In the genomic region with DNA sequence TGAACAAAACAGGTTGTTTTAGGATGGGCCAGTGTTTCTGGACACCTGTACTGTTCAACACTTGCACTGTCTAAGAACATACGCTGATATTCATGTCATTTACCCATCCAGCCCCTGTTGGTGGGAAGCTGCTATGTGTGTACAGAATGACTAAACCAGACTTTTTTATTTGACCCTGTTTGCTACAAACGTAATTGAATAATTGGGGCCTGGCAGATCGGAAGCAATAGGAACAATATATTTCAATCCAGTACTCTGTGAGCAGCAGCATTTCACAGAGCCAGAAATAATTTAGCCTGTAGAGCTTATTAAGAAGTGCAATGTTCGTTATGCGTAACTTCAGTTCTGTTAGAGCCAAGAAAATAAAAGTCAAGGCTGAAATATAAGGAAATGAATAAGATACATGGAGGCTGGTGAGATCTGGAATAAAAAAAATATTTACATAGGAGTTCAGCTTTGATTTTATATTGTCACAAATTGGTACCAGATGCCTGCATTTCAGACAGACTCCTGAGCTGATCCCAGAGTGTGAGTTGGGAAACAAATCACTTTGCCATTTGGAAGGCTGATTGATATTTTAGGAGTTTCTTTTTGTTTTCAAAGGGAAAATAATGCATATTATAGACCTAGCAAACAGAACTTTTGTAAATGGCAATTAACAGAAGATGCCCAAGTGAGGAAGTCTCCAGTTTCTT, we compare ENCODE assay signal across 18 cellular contexts. TPM values are rescaled to one million over a fixed set of nuclear protein-coding genes. Genes with fewer than 3 reads are reported as not detected.
DNase-seq lines count a peak whose midpoint lies in the region; ATAC-seq, FAIRE-seq and TF ChIP-seq lines count a peak whose summit lies in the region.
"Had no signal": no experiment of that assay in that cellular context is flagged by ENCODE, and none has a peak within 500 bp of the region (broad histone marks: within the 10 kb centered on the region; RNA-seq: fewer than 3 reads in every experiment).

No MANE protein-coding gene starts in this region.

- BruUV-seq in A673 (replicated peaks; lab: Mats Ljungman, UMichigan) = no TSS peak

- H3K36me3 ChIP-seq in A673 (ENCODE audit: insufficient read depth, low read length, poor library complexity, severe bottlenecking) = no peaks in the 10 kb centered on the region
- H3K36me3 ChIP-seq in HUES48 (ENCODE audit: control insufficient read depth, insufficient read depth, low read length) = no peaks in the 10 kb centered on the region
- no peaks in the 10 kb centered on the region for H3K36me3 ChIP-seq in astrocyte (ENCODE audit: insufficient read depth, low read length)
- H3K36me3 ChIP-seq in psoas muscle (ENCODE audit: insufficient read depth in 1 of 2, low read depth in 1 of 2) = no peaks in the 10 kb centered on the region
- H3K36me3 ChIP-seq in body of pancreas (replicated peaks in 1 of 2; ENCODE audit: insufficient read depth in 1 of 2, low read depth in 2 of 2) = no peaks in the 10 kb centered on the region
- H3K36me3 ChIP-seq: uterus had no signal

- 82 to 87% (median 85%) methylated on average over 5 of the region's 5 CpGs for WGBS in psoas muscle, 3 donors
- WGBS in body of pancreas, 2 donors = 76 to 87% methylated on average over 5 of the region's 5 CpGs

- TF ChIP-seq CTCF in A673 (conservative IDR thresholded peaks at IDR 0.05; ENCODE audit: low read depth, low read length) (no peak), astrocyte (IDR thresholded peaks at IDR 0.05; ENCODE audit: insufficient read depth, low read depth, low read length) (no peak), nephron (IDR thresholded peaks at IDR 0.05; ENCODE audit: unreplicated experiment in 3 of 3) (no peak), psoas muscle (IDR thresholded peaks at IDR 0.05) (no peak), body of pancreas (IDR thresholded peaks at IDR 0.05) (no peak)

- no peak for TF ChIP-seq POLR2A in body of pancreas (IDR thresholded peaks at IDR 0.05)

- no peak overlapping the region for H3K4me3 ChIP-seq in A673 (ENCODE audit: low read depth, low read length, poor library complexity, severe bottlenecking)
- no peak overlapping the region for H3K4me3 ChIP-seq in HUES48 (ENCODE audit: low read depth, low read length)
- H3K4me3 ChIP-seq in astrocyte (ENCODE audit: insufficient read depth, low read depth, low read length) = no peak overlapping the region
- no peak overlapping the region for H3K4me3 ChIP-seq in psoas muscle
- no peak overlapping the region for H3K4me3 ChIP-seq in body of pancreas
- H3K4me3 ChIP-seq: coronary artery, uterus had no signal

- ATAC-seq in psoas muscle = no peak
- no peak for ATAC-seq in body of pancreas
- ATAC-seq: activated CD8-positive, alpha-beta memory T cell treated with anti-CD3 and anti-CD28 coated beads, Interleukin-2, amount 10 ng/mL, durations not matched to agents 7 days and 5 days; T-cell had no signal

- H3K27me3 Mint-ChIP-seq in astrocyte (ENCODE audit: low read depth, unreplicated experiment) = no peaks in the 10 kb centered on the region
- H3K27me3 Mint-ChIP-seq in nephron (ENCODE audit: low read depth) = no peaks in the 10 kb centered on the region
- H3K27me3 Mint-ChIP-seq: activated naive CD8-positive, alpha-beta T cell; CD4-positive, alpha-beta T cell had no signal

- CTCF ChIA-PET in A673 (lab: Charles Lee) = interaction anchor here (0.6 kb wide), 1 partner anchor 532 kb away, joined by 7 read pairs; no protein-coding TSS in a partner anchor

- peaks cover 51% of the 10 kb centered on the region for H3K79me2 ChIP-seq in astrocyte (ENCODE audit: insufficient read depth, low read length)

- H3K4me1 ChIP-seq in A673 (ENCODE audit: insufficient read depth, low read length, poor library complexity, severe bottlenecking) (peaks cover 5% of the 10 kb centered on the region), HUES48 (ENCODE audit: control insufficient read depth, insufficient read depth, low read length) (peaks cover 16% of the 10 kb centered on the region), astrocyte (ENCODE audit: insufficient read depth, low read length) (peaks cover 4% of the 10 kb centered on the region), psoas muscle (no peaks in the 10 kb centered on the region), body of pancreas (peaks cover 8% of the 10 kb centered on the region)
- H3K4me1 ChIP-seq: uterus had no signal

- H3K4me2 ChIP-seq in astrocyte (ENCODE audit: low read length) = peak overlapping the region; percentile 25

- H3K9me3 Mint-ChIP-seq in astrocyte (ENCODE audit: unreplicated experiment) = peaks cover 2% of the 10 kb centered on the region
- H3K9me3 Mint-ChIP-seq in nephron = no peaks in the 10 kb centered on the region
- H3K9me3 Mint-ChIP-seq: activated CD4-positive, alpha-beta T cell treated with anti-CD3 and anti-CD28 coated beads, Interleukin-2, amount 10 ng/mL, durations not matched to agents 24 days and 14 days; CD4-positive, alpha-beta T cell; T-cell had no signal

- no peak overlapping the region for H3K27ac ChIP-seq in A673 (ENCODE audit: low read depth, low read length, poor library complexity, severe bottlenecking)
- H3K27ac ChIP-seq in HUES48 (ENCODE audit: low read depth, low read length) = peak overlapping the region; percentile 54
- H3K27ac ChIP-seq in astrocyte (ENCODE audit: low read depth, low read length) = no peak overlapping the region
- H3K27ac ChIP-seq in psoas muscle = no peak overlapping the region
- H3K27ac ChIP-seq in body of pancreas = no peak overlapping the region
- H3K27ac ChIP-seq: coronary artery, uterus had no signal

- POLR2A ChIA-PET in A673 (lab: Charles Lee; ENCODE audit: low non-redundant PET) = no interaction called here

- FAIRE-seq in astrocyte (lab: Jason Lieb, UNC) = no peak

- H3K4me3 Mint-ChIP-seq in astrocyte (ENCODE audit: unreplicated experiment) = no peak overlapping the region
- H3K4me3 Mint-ChIP-seq in nephron = no peak overlapping the region
- H3K4me3 Mint-ChIP-seq: activated CD4-positive, alpha-beta T cell treated with anti-CD3 and anti-CD28 coated beads, Interleukin-2, amount 10 ng/mL, durations not matched to agents 24 days and 14 days; activated CD8-positive, alpha-beta memory T cell treated with anti-CD3 and anti-CD28 coated beads, Interleukin-2, amount 10 ng/mL, durations not matched to agents 7 days and 5 days; activated naive CD8-positive, alpha-beta T cell; CD4-positive, alpha-beta T cell; T-cell had no signal

- peaks cover 32% of the 10 kb centered on the region for H4K20me1 ChIP-seq in astrocyte (ENCODE audit: insufficient read depth, low read length)

- H3K9ac ChIP-seq in HUES48 (ENCODE audit: low read depth, low read length) = no peak overlapping the region
- no peak overlapping the region for H3K9ac ChIP-seq in astrocyte (ENCODE audit: low read length)

- H3K4me1 Mint-ChIP-seq in astrocyte (ENCODE audit: low read depth, unreplicated experiment) = peaks cover 6% of the 10 kb centered on the region
- H3K4me1 Mint-ChIP-seq in nephron = peaks cover 33% of the 10 kb centered on the region
- H3K4me1 Mint-ChIP-seq: activated CD4-positive, alpha-beta T cell treated with anti-CD3 and anti-CD28 coated beads, Interleukin-2, amount 10 ng/mL, durations not matched to agents 24 days and 14 days; activated CD8-positive, alpha-beta memory T cell treated with anti-CD3 and anti-CD28 coated beads, Interleukin-2, amount 10 ng/mL, durations not matched to agents 7 days and 5 days; T-cell had no signal

- H3K36me3 Mint-ChIP-seq in astrocyte (ENCODE audit: low read depth, unreplicated experiment) (peaks cover 14% of the 10 kb centered on the region), nephron (ENCODE audit: low read depth) (no peaks in the 10 kb centered on the region)
- H3K36me3 Mint-ChIP-seq: activated CD8-positive, alpha-beta memory T cell treated with anti-CD3 and anti-CD28 coated beads, Interleukin-2, amount 10 ng/mL, durations not matched to agents 7 days and 5 days; activated naive CD8-positive, alpha-beta T cell; T-cell had no signal

- H3K9me3 ChIP-seq in A673 (ENCODE audit: low read depth, low read length, poor library complexity, severe bottlenecking) (no peaks in the 10 kb centered on the region), HUES48 (ENCODE audit: control insufficient read depth, insufficient read depth, low read length) (no peaks in the 10 kb centered on the region), astrocyte (ENCODE audit: insufficient read depth, low read depth, low read length) (no peaks in the 10 kb centered on the region), psoas muscle (no peaks in the 10 kb centered on the region), body of pancreas (no peaks in the 10 kb centered on the region)
- H3K9me3 ChIP-seq: uterus had no signal

- DNase-seq in A673 (ENCODE audit: low spot score) = peak; percentile 62
- no peak for DNase-seq in astrocyte (ENCODE audit: low read depth)
- DNase-seq in activated T-cell treated with anti-CD3 and anti-CD28 coated beads for 4 hours = no peak
- no peak for DNase-seq in psoas muscle
- DNase-seq in body of pancreas = no peak
- DNase-seq in SKM-1 (lab: John Stamatoyannopoulos, UW; ENCODE audit: unreplicated experiment) = no peak
- DNase-seq: activated CD4-positive, alpha-beta T cell treated with anti-CD3 and anti-CD28 coated beads, Interleukin-2, amount 10 ng/mL, durations not matched to agents 24 days and 14 days; activated CD8-positive, alpha-beta memory T cell treated with anti-CD3 and anti-CD28 coated beads, Interleukin-2, amount 10 ng/mL, durations not matched to agents 7 days and 5 days; CD4-positive, alpha-beta T cell; GF-D8; HCEC 1CT; NCI-H524 treated with DMSO at 0.1 percent for 48 hours; T-cell; uterus had no signal

- no peak overlapping the region for H3K27ac Mint-ChIP-seq in astrocyte (ENCODE audit: unreplicated experiment)
- H3K27ac Mint-ChIP-seq in nephron = peak overlapping the region in 2 of 3 experiments; percentile 1 to 87
- H3K27ac Mint-ChIP-seq: activated CD4-positive, alpha-beta T cell treated with anti-CD3 and anti-CD28 coated beads, Interleukin-2, amount 10 ng/mL, durations not matched to agents 24 days and 14 days; activated CD8-positive, alpha-beta memory T cell treated with anti-CD3 and anti-CD28 coated beads, Interleukin-2, amount 10 ng/mL, durations not matched to agents 7 days and 5 days; activated naive CD8-positive, alpha-beta T cell; CD4-positive, alpha-beta T cell; T-cell had no signal

- H3K27me3 ChIP-seq in A673 (replicated peaks; ENCODE audit: insufficient read depth, low read depth, low read length, poor library complexity) (no peaks in the 10 kb centered on the region), HUES48 (ENCODE audit: control insufficient read depth, insufficient read depth, low read length) (no peaks in the 10 kb centered on the region), astrocyte (ENCODE audit: insufficient read depth, low read length) (no peaks in the 10 kb centered on the region), psoas muscle (ENCODE audit: insufficient read depth in 3 of 3, low read length in 2 of 3) (no peaks in the 10 kb centered on the region), body of pancreas (no peaks in the 10 kb centered on the region)
- H3K27me3 ChIP-seq: uterus had no signal

- intact Hi-C loops in A673 (cut with micrococcal nuclease; ENCODE audit: unreplicated experiment) = loop anchor here (5.0 kb wide), 2 partner anchors 37 to 52 kb away; no protein-coding TSS in a partner anchor
- intact Hi-C loops in psoas muscle (cut with DNase I) = no loop called here
- intact Hi-C loops in body of pancreas (cut with DNase I) = no loop called here

- no peak overlapping the region for H2AFZ ChIP-seq in astrocyte (ENCODE audit: low read depth, low read length)

RNA-seq across cellular contexts. Expression of a gene that starts 19.7 kb away (rescaled TPM):
- total RNA-seq in A673 (2021) (7.1 and 7.2 TPM in 2 replicates), astrocyte (12.2 and 14.5 TPM in 2 replicates), psoas muscle (1 to 10 TPM in 2 of 4 donors, under 1 TPM in 2; 0.42 to 1.5 (median 1.1) TPM), body of pancreas (10 to 100 TPM in 1 of 2 donors, 1 to 10 TPM in 1; 4.2 to 11.9 TPM)
- 1 to 10 TPM in 1 of 3 donors, under 1 TPM in 2; 0.45 to 1.1 (median 0.46) TPM for polyA plus RNA-seq in psoas muscle
- total RNA-seq: CD4-positive, alpha-beta T cell had no signal
